ENCODE assay signal across 2 cellular contexts in the genomic region with DNA sequence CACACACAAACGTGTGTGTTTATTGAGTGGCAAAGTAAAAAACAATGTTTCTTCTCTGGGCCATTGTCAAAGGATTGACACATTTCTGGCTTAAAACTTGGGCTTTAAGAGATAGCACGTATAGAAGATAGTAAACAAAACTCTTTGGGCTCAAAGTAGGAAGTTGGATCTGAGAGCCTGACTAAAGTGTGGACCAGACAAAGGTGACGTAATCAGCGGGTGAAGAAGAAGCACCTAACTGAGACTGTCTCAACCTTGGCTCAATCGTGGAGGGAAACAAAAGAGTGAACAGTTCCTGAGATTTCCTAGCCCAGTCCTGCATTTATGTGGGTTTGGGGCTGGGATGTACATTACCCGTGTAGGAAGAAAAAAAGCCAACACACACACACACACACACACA.
TF ChIP-seq lines count a peak whose summit lies in the region.

No MANE protein-coding gene starts in this region.

TF ChIP-seq in A549, 52 proteins besides CTCF, POLR2A, EP300 and RAD21:
- no peak for TF ChIP-seq TFCP2L1 (CRISPR knock-in tag; IDR thresholded peaks at IDR 0.05)

TF ChIP-seq in IMR-90, 13 proteins besides CTCF, POLR2A, EP300 and RAD21:
- TF ChIP-seq CEBPB (IDR thresholded peaks at IDR 0.05; ENCODE audit: low read depth, low read length) (0 out of 2 replicates have a peak, but pooled peaks have one; percentile 1), MXI1 (IDR thresholded peaks at IDR 0.05; ENCODE audit: borderline replicate concordance, low read depth, low read length) (no peak)
TF ChIP-seq in IMR-90: peak in this region for 1.
